In genomic region chr4:154315741-154316140, GRCh38 we compare ENCODE assay signal across 34 cellular contexts.
"Had no signal": no experiment of that assay in that cellular context is flagged by ENCODE, and none has a peak within 500 bp of the region (broad histone marks: within the 10 kb centered on the region; RNA-seq: fewer than 3 reads in every experiment).

No MANE protein-coding gene starts in this region.

- H3K4me3 ChIP-seq: adrenal gland, ascending aorta, body of pancreas, breast epithelium, cardiac muscle cell had no signal

- H3K4me1 ChIP-seq: adrenal gland, ascending aorta, body of pancreas, breast epithelium had no signal

- DNase-seq: activated effector memory CD4-positive, alpha-beta T cell treated with anti-CD3 and anti-CD28 coated beads, Interleukin-2, amount 50 U/mL, for 16 hours; activated effector memory CD4-positive, alpha-beta T cell treated with Interleukin-2 at 50 U/mL for 16 hours; activated gamma-delta T cell; activated gamma-delta T cell treated with Interleukin-2 at 50 U/mL for 16 hours; activated naive CD4-positive, alpha-beta T cell; activated naive CD4-positive, alpha-beta T cell treated with anti-CD3 and anti-CD28 coated beads for 36 hours; activated naive CD4-positive, alpha-beta T cell treated with anti-CD3 and anti-CD28 coated beads, Interleukin-2, amount 10 ng/mL, durations not matched to agents 7 days and 5 days; activated naive CD4-positive, alpha-beta T cell treated with anti-CD3 and anti-CD28 coated beads, Interleukin-2, amount 50 U/mL, for 16 hours; activated naive CD4-positive, alpha-beta T cell treated with Interleukin-2 at 50 U/mL for 16 hours; activated naive CD8-positive, alpha-beta T cell treated with anti-CD3 and anti-CD28 coated beads for 36 hours; activated naive CD8-positive, alpha-beta T cell treated with anti-CD3 and anti-CD28 coated beads, Interleukin-2, amount 10 ng/mL, durations not matched to agents 7 days and 5 days; activated naive CD8-positive, alpha-beta T cell treated with anti-CD3 and anti-CD28 coated beads, Interleukin-2, amount 50 U/mL, for 24 hours; activated T-cell treated with anti-CD3 and anti-CD28 coated beads, Interleukin-2, amount 50 U/mL, for 1 hour; activated T-cell treated with anti-CD3 and anti-CD28 coated beads, Interleukin-2, amount 50 U/mL, for 24 hours; activated T-cell treated with anti-CD3 and anti-CD28 coated beads, Interleukin-2, amount 50 U/mL, for 4 hours; activated T-cell treated with anti-CD3 and anti-CD28 coated beads, Interleukin-2, amount 50 U/mL, for 48 hours; activated T-cell treated with anti-CD3 and anti-CD28 coated beads, Interleukin-2, amount 50 U/mL, for 72 hours; adrenal gland; amniotic stem cell; amygdala; anterior cingulate cortex; aorta; body of pancreas; brain microvascular endothelial cell; caudate nucleus; central memory CD4-positive, alpha-beta T cell; cerebellar nuclear complex had no signal

- H3K36me3 ChIP-seq: adrenal gland, ascending aorta, brain microvascular endothelial cell, breast epithelium, cardiac muscle cell had no signal

- H3K9me3 ChIP-seq: adrenal gland, ascending aorta, body of pancreas had no signal

- ATAC-seq: activated naive CD4-positive, alpha-beta T cell treated with anti-CD3 and anti-CD28 coated beads, Interleukin-2, amount 50 U/mL, for 72 hours; activated naive CD8-positive, alpha-beta T cell treated with anti-CD3 and anti-CD28 coated beads, Interleukin-2, amount 50 U/mL, for 24 hours; activated T-cell treated with anti-CD3 and anti-CD28 coated beads, Interleukin-2, amount 50 U/mL, for 4 hours; activated T-cell treated with anti-CD3 and anti-CD28 coated beads, Interleukin-2, amount 50 U/mL, for 72 hours; activated T-helper 17 cell treated with anti-CD3 and anti-CD28 coated beads, Interleukin-2, amount 50 U/mL, for 72 hours; body of pancreas had no signal

- H3K27ac ChIP-seq: adrenal gland, ascending aorta, body of pancreas, brain microvascular endothelial cell, breast epithelium, cardiac muscle cell had no signal

- FAIRE-seq: astrocyte, bronchial epithelial cell had no signal

- H3K27me3 ChIP-seq: adrenal gland, ascending aorta, body of pancreas, brain microvascular endothelial cell, breast epithelium, cardiac muscle cell had no signal
